ENCODE assay signal across 13 cellular contexts in the genomic region with DNA sequence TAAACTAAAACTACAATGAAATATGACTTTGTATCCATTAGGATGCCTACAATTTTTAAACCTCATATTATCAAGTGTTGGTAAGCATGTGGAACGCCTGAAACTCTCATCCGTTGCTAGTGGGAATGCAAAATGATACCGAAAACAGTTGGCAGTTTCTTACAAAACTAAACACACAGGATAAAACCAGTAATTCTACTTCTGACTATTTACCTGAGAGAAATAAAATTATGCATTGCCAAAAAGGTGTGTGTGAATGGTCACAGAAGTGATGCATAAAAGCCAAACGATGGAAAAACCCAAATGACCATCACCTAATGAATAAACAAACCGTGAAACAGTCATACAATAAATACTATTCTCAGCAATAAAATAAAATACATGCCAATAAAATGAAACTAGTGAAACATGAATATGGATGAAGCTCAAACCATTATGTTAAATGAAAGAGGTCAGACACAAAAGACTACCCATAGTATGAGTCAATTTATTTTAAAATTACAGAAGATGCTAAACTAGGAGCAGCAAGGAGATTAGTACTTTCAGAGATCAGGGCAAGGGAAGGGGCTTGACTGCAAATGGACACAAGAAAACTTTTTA.
"Had no signal": no experiment of that assay in that cellular context is flagged by ENCODE, and none has a peak within 500 bp of the region (broad histone marks: within the 10 kb centered on the region; RNA-seq: fewer than 3 reads in every experiment).

No MANE protein-coding gene starts in this region.

- H3K27me3 Mint-ChIP-seq: effector memory CD8-positive, alpha-beta T cell; T-helper 17 cell had no signal

- H3K4me1 Mint-ChIP-seq: neural progenitor cell, T-helper 17 cell had no signal

- H3K9me3 Mint-ChIP-seq: activated naive CD4-positive, alpha-beta T cell treated with anti-CD3 and anti-CD28 coated beads for 36 hours; effector memory CD8-positive, alpha-beta T cell; neural progenitor cell had no signal

- ATAC-seq: effector memory CD8-positive, alpha-beta T cell; gastrocnemius medialis; T-helper 17 cell had no signal

- DNase-seq: activated naive CD4-positive, alpha-beta T cell treated with anti-CD3 and anti-CD28 coated beads for 36 hours; adrenal gland; caudate nucleus; effector memory CD8-positive, alpha-beta T cell; gastrocnemius medialis; kidney; ovary; stimulated activated CD4-positive, alpha-beta T cell treated with anti-CD3 and anti-CD28 coated beads, Interleukin-15, amount 100 ng/mL, for 24 hours; stimulated activated CD4-positive, alpha-beta T cell treated with anti-CD3 and anti-CD28 coated beads, Interleukin-4, amount 100 ng/mL, for 24 hours; substantia nigra; T-helper 17 cell; transverse colon had no signal

- H3K4me3 Mint-ChIP-seq: activated naive CD4-positive, alpha-beta T cell treated with anti-CD3 and anti-CD28 coated beads for 36 hours; effector memory CD8-positive, alpha-beta T cell; neural progenitor cell; T-helper 17 cell had no signal

- H3K27ac Mint-ChIP-seq: activated naive CD4-positive, alpha-beta T cell treated with anti-CD3 and anti-CD28 coated beads for 36 hours; neural progenitor cell had no signal
